ENCODE assay signal across 10 cellular contexts in genomic region chr16:14502932-14503741, GRCh38.
A peak's percentile ranks its signal among the peaks of the same experiment; 100 is the strongest.
DNase-seq lines count a peak whose midpoint lies in the region; ATAC-seq and TF ChIP-seq lines count a peak whose summit lies in the region.
"Had no signal": no experiment of that assay in that cellular context is flagged by ENCODE, and none has a peak within 500 bp of the region (broad histone marks: within the 10 kb centered on the region; RNA-seq: fewer than 3 reads in every experiment).

No MANE protein-coding gene starts in this region.

- peaks cover 3% of the 10 kb centered on the region for H3K79me2 ChIP-seq in mammary epithelial cell (ENCODE audit: insufficient read depth, low read length)

- ATAC-seq in heart left ventricle (no peak), HG03097 (IDR thresholded peaks at IDR 0.05; ENCODE audit: low FRiP score, unreplicated experiment) (peak; percentile 56)

- no peaks in the 10 kb centered on the region for H3K27me3 Mint-ChIP-seq in type B pancreatic cell
- H3K27me3 Mint-ChIP-seq: CD8-positive, alpha-beta memory T cell had no signal

- CTCF ChIA-PET in mammary epithelial cell (lab: Charles Lee; ENCODE audit: low non-redundant PET) = interaction anchor here (0.6 kb wide), 1 partner anchor 42 kb away, joined by 3 read pairs; no protein-coding TSS in a partner anchor

- no peak overlapping the region for H3K4me3 ChIP-seq in heart left ventricle
- no peak overlapping the region for H3K4me3 ChIP-seq in mammary epithelial cell (replicated peaks in 1 of 3; ENCODE audit: insufficient read depth in 1 of 3, low read depth in 2 of 3, low read length in 3 of 3)

- in situ Hi-C loops in mammary epithelial cell (cut with MboI; ENCODE audit: low sequenced_read_pairs in 2 of 2) = no loop called here

- H3K9me3 ChIP-seq in heart left ventricle (no peaks in the 10 kb centered on the region), mammary epithelial cell (replicated peaks; ENCODE audit: insufficient read depth, low read length) (no peaks in the 10 kb centered on the region)

- TSS peak; percentile 56 for BruUV-seq in mammary epithelial cell (replicated peaks; lab: Mats Ljungman, UMichigan)

- no peak for TF ChIP-seq POLR2A in heart left ventricle (IDR thresholded peaks at IDR 0.05)

- peak overlapping the region; percentile 95 for H3K27ac Mint-ChIP-seq in type B pancreatic cell

- no peaks in the 10 kb centered on the region for H3K36me3 Mint-ChIP-seq in type B pancreatic cell

- peak overlapping the region; percentile 76 for H3K9ac ChIP-seq in mammary epithelial cell (ENCODE audit: insufficient read depth, low read length)

- H3K4me1 Mint-ChIP-seq in type B pancreatic cell (ENCODE audit: unreplicated experiment) = peaks cover 31% of the 10 kb centered on the region

- H3K4me1 ChIP-seq in heart left ventricle = peaks cover 0 to 52% (median 23%) of the 10 kb centered on the region in 12 donors
- peaks cover 50% of the 10 kb centered on the region for H3K4me1 ChIP-seq in mammary epithelial cell (ENCODE audit: insufficient read depth, low read length)

- H2AFZ ChIP-seq in mammary epithelial cell (ENCODE audit: low read depth, low read length) = peak overlapping the region; percentile 19

- H3K36me3 ChIP-seq in heart left ventricle (no peaks in the 10 kb centered on the region), mammary epithelial cell (ENCODE audit: insufficient read depth, low read length) (no peaks in the 10 kb centered on the region)

- dilution Hi-C loops in mammary epithelial cell (cut with HindIII; ENCODE audit: low sequenced_read_pairs) = loop anchor here (5.0 kb wide), 1 partner anchor 201 kb away; no protein-coding TSS in a partner anchor

- no peaks in the 10 kb centered on the region for H4K20me1 ChIP-seq in mammary epithelial cell (ENCODE audit: insufficient read depth, low read length)

- intact Hi-C loops in heart left ventricle (cut with DNase I) = no loop called here
- intact Hi-C loops in cardiac septum (cut with DNase I) = loop anchor here (5.0 kb wide), 1 partner anchor 201 kb away; no protein-coding TSS in a partner anchor
- intact Hi-C loops in mammary epithelial cell (cut with micrococcal nuclease) = loop anchor here (1.0 to 2.0 kb wide), 2 partner anchors 8 to 26 kb away; no protein-coding TSS in a partner anchor

- TF ChIP-seq CTCF in heart left ventricle (IDR thresholded peaks at IDR 0.05) = no peak
- TF ChIP-seq CTCF in mammary epithelial cell (conservative IDR thresholded peaks at IDR 0.05 in 1 of 2, IDR thresholded peaks at IDR 0.05 in 1 of 2; ENCODE audit: extremely low read depth in 1 of 2, insufficient read depth in 1 of 2, low read depth in 1 of 2, low read length in 2 of 2) = no peak
- TF ChIP-seq CTCF in type B pancreatic cell (conservative IDR thresholded peaks at IDR 0.05) = no peak

- no peak overlapping the region for H3K4me3 Mint-ChIP-seq in type B pancreatic cell
- H3K4me3 Mint-ChIP-seq: CD8-positive, alpha-beta memory T cell had no signal

- peak overlapping the region; percentile 69 for H3K4me2 ChIP-seq in mammary epithelial cell (ENCODE audit: insufficient read depth, low read depth, low read length)

- H3K27me3 ChIP-seq in heart left ventricle = no peaks in the 10 kb centered on the region
- H3K27me3 ChIP-seq in mammary epithelial cell (ENCODE audit: insufficient read depth, low read length) = no peaks in the 10 kb centered on the region

- peak overlapping the region in 7 of 12 donors; percentile 41 to 85 (median 80) for H3K27ac ChIP-seq in heart left ventricle
- H3K27ac ChIP-seq in mammary epithelial cell (ENCODE audit: insufficient read depth, low read depth, low read length) = peak overlapping the region; percentile 94

- WGBS in heart left ventricle, 4 donors = 86 to 93% (median 90%) methylated on average over 9 of the region's 9 CpGs
- 49% methylated on average over 9 of the region's 9 CpGs for WGBS in mammary epithelial cell (ENCODE audit: low coverage, missing lambda C conversion rate)

- no peak for DNase-seq in heart left ventricle
- no peak for DNase-seq in cardiac septum (ENCODE audit: low spot score)
- DNase-seq in mammary epithelial cell = peak; percentile 95
- no peak for DNase-seq in type B pancreatic cell (ENCODE audit: extremely low spot score, unreplicated experiment)
- DNase-seq in NK-92 (lab: John Stamatoyannopoulos, UW; ENCODE audit: unreplicated experiment) = no peak
- no peak for DNase-seq in stimulated activated naive CD4-positive, alpha-beta T cell treated with Interleukin-2 at 50 U/mL for 16 hours (lab: John Stamatoyannopoulos, UW)
- no peak for DNase-seq in activated CD4-positive, alpha-beta T cell treated with anti-CD3 and anti-CD28 coated beads, Interleukin-2, amount 50 U/mL, for 48 hours
- DNase-seq: CD8-positive, alpha-beta memory T cell; effector CD8-positive, alpha-beta T cell had no signal

- no peaks in the 10 kb centered on the region for H3K9me3 Mint-ChIP-seq in type B pancreatic cell
- H3K9me3 Mint-ChIP-seq: CD8-positive, alpha-beta memory T cell had no signal

Comparison
In these comparisons a context has a peak if more than half of its experiments do, and no peak if none do; other contexts are left out.
1. intact Hi-C loops: an anchor here in cardiac septum (5.0 kb wide) and mammary epithelial cell (1.0 to 2.0 kb wide); none called in heart left ventricle.